Comparison of ENCODE assay signal across 2 cellular contexts in the genomic region with DNA sequence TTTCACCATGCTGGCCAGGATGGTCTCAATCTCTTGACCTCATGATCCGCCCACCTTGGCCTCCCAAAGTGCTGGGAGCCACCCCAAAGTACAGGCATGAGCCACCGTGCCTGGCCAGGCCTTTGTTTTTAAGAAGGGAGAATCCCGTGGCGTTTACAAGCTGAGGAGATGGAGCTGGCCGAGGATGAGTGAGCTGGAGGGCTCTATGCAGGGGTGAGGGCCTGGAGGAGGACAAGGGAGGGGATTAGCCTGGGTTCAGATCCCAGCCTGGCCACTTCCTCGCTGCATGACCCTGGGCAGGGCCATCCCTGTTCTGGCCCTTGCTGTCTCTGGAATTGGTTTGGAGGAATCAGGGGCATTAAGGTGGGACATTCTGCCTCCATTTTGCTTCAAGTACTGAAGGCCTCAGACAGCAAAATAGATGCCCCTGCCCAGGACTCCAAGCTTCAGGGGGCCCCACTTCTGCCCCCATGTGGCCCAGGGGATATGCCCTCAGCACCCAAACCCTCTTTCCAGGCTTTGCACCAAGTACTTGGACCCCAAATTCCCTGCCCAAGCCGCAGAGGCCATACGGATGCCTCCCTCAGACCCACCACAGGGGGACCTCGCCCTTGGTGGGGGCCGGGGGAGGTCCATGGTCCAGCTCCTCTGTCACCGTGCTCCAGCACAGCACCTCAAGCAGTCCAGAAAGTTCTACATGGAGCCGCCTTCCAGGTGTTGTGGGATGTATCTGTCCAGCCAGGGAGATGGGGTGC.
TF ChIP-seq lines count a peak whose summit lies in the region.

No MANE protein-coding gene starts in this region.

TF ChIP-seq in GM23338, 12 proteins besides CTCF, POLR2A, EP300 and RAD21:
- TF ChIP-seq, protein P1, sequence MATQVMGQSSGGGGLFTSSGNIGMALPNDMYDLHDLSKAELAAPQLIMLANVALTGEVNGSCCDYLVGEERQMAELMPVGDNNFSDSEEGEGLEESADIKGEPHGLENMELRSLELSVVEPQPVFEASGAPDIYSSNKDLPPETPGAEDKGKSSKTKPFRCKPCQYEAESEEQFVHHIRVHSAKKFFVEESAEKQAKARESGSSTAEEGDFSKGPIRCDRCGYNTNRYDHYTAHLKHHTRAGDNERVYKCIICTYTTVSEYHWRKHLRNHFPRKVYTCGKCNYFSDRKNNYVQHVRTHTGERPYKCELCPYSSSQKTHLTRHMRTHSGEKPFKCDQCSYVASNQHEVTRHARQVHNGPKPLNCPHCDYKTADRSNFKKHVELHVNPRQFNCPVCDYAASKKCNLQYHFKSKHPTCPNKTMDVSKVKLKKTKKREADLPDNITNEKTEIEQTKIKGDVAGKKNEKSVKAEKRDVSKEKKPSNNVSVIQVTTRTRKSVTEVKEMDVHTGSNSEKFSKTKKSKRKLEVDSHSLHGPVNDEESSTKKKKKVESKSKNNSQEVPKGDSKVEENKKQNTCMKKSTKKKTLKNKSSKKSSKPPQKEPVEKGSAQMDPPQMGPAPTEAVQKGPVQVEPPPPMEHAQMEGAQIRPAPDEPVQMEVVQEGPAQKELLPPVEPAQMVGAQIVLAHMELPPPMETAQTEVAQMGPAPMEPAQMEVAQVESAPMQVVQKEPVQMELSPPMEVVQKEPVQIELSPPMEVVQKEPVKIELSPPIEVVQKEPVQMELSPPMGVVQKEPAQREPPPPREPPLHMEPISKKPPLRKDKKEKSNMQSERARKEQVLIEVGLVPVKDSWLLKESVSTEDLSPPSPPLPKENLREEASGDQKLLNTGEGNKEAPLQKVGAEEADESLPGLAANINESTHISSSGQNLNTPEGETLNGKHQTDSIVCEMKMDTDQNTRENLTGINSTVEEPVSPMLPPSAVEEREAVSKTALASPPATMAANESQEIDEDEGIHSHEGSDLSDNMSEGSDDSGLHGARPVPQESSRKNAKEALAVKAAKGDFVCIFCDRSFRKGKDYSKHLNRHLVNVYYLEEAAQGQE (IDR thresholded peaks at IDR 0.05; ENCODE audit: unreplicated experiment): no peak
- TF ChIP-seq, protein P2, sequence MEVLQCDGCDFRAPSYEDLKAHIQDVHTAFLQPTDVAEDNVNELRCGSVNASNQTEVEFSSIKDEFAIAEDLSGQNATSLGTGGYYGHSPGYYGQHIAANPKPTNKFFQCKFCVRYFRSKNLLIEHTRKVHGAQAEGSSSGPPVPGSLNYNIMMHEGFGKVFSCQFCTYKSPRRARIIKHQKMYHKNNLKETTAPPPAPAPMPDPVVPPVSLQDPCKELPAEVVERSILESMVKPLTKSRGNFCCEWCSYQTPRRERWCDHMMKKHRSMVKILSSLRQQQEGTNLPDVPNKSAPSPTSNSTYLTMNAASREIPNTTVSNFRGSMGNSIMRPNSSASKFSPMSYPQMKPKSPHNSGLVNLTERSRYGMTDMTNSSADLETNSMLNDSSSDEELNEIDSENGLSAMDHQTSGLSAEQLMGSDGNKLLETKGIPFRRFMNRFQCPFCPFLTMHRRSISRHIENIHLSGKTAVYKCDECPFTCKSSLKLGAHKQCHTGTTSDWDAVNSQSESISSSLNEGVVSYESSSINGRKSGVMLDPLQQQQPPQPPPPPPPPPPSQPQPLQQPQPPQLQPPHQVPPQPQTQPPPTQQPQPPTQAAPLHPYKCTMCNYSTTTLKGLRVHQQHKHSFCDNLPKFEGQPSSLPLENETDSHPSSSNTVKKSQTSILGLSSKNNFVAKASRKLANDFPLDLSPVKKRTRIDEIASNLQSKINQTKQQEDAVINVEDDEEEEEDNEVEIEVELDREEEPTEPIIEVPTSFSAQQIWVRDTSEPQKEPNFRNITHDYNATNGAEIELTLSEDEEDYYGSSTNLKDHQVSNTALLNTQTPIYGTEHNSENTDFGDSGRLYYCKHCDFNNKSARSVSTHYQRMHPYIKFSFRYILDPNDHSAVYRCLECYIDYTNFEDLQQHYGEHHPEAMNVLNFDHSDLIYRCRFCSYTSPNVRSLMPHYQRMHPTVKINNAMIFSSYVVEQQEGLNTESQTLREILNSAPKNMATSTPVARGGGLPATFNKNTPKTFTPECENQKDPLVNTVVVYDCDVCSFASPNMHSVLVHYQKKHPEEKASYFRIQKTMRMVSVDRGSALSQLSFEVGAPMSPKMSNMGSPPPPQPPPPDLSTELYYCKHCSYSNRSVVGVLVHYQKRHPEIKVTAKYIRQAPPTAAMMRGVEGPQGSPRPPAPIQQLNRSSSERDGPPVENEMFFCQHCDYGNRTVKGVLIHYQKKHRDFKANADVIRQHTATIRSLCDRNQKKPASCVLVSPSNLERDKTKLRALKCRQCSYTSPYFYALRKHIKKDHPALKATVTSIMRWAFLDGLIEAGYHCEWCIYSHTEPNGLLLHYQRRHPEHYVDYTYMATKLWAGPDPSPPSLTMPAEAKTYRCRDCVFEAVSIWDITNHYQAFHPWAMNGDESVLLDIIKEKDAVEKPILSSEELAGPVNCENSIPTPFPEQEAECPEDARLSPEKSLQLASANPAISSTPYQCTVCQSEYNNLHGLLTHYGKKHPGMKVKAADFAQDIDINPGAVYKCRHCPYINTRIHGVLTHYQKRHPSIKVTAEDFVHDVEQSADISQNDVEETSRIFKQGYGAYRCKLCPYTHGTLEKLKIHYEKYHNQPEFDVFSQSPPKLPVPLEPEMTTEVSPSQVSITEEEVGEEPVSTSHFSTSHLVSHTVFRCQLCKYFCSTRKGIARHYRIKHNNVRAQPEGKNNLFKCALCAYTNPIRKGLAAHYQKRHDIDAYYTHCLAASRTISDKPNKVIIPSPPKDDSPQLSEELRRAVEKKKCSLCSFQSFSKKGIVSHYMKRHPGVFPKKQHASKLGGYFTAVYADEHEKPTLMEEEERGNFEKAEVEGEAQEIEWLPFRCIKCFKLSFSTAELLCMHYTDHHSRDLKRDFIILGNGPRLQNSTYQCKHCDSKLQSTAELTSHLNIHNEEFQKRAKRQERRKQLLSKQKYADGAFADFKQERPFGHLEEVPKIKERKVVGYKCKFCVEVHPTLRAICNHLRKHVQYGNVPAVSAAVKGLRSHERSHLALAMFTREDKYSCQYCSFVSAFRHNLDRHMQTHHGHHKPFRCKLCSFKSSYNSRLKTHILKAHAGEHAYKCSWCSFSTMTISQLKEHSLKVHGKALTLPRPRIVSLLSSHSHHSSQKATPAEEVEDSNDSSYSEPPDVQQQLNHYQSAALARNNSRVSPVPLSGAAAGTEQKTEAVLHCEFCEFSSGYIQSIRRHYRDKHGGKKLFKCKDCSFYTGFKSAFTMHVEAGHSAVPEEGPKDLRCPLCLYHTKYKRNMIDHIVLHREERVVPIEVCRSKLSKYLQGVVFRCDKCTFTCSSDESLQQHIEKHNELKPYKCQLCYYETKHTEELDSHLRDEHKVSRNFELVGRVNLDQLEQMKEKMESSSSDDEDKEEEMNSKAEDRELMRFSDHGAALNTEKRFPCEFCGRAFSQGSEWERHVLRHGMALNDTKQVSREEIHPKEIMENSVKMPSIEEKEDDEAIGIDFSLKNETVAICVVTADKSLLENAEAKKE (CRISPR knock-in tag; IDR thresholded peaks at IDR 0.05): no peak
- TF ChIP-seq, protein P3, sequence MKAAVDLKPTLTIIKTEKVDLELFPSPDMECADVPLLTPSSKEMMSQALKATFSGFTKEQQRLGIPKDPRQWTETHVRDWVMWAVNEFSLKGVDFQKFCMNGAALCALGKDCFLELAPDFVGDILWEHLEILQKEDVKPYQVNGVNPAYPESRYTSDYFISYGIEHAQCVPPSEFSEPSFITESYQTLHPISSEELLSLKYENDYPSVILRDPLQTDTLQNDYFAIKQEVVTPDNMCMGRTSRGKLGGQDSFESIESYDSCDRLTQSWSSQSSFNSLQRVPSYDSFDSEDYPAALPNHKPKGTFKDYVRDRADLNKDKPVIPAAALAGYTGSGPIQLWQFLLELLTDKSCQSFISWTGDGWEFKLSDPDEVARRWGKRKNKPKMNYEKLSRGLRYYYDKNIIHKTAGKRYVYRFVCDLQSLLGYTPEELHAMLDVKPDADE (IDR thresholded peaks at IDR 0.05): no peak
- TF ChIP-seq CREB1 (CRISPR knock-in tag; IDR thresholded peaks at IDR 0.05; ENCODE audit: low read depth): no peak

TF ChIP-seq in HepG2, 621 proteins besides CTCF, POLR2A, EP300 and RAD21 (continues in another document):
- TF ChIP-seq ZFP36 (IDR thresholded peaks at IDR 0.05; ENCODE audit: borderline replicate concordance, low read depth, low read length, partially characterized antibody) (no peak), ZNF326 (CRISPR knock-in tag; IDR thresholded peaks at IDR 0.05; ENCODE audit: borderline replicate concordance) (no peak), SMAD1 (CRISPR knock-in tag; IDR thresholded peaks at IDR 0.05; ENCODE audit: borderline replicate concordance, low read depth) (no peak), MTF2 (CRISPR knock-in tag; IDR thresholded peaks at IDR 0.05; ENCODE audit: borderline replicate concordance) (no peak), ZNF674 (CRISPR knock-in tag; IDR thresholded peaks at IDR 0.05; ENCODE audit: low read depth) (no peak), ZNF772 (CRISPR knock-in tag; IDR thresholded peaks at IDR 0.05) (no peak), ZNF781 (CRISPR knock-in tag; IDR thresholded peaks at IDR 0.05; ENCODE audit: borderline replicate concordance, not compliant biosample characterization) (no peak), ZSCAN25 (CRISPR knock-in tag; IDR thresholded peaks at IDR 0.05) (peak; percentile 77), ZFP37 (CRISPR knock-in tag; IDR thresholded peaks at IDR 0.05; ENCODE audit: borderline replicate concordance) (peak; percentile 47; the same call in 1 of the 2 replicates), YY1 (IDR thresholded peaks at IDR 0.05; ENCODE audit: insufficient read depth, insufficient replicate concordance, low read depth, low read length) (peak; percentile 15), SPEN (CRISPR knock-in tag; IDR thresholded peaks at IDR 0.05; ENCODE audit: low read depth) (no peak), BCL6 (CRISPR knock-in tag; IDR thresholded peaks at IDR 0.05) (no peak), FOXP1 (IDR thresholded peaks at IDR 0.05) (no peak), FOXP1 (CRISPR knock-in tag; IDR thresholded peaks at IDR 0.05) (no peak), TARDBP (CRISPR knock-in tag; IDR thresholded peaks at IDR 0.05) (0 out of 2 replicates have a peak, but pooled peaks have one; percentile 26), U2AF2 (IDR thresholded peaks at IDR 0.05; ENCODE audit: low read depth, low read length) (no peak), ZNF850 (CRISPR knock-in tag; conservative IDR thresholded peaks at IDR 0.05) (no peak), ZBTB20 (CRISPR knock-in tag; IDR thresholded peaks at IDR 0.05; ENCODE audit: borderline replicate concordance, low read depth) (no peak), ZNF354B (CRISPR knock-in tag; IDR thresholded peaks at IDR 0.05) (no peak), KLF11 (CRISPR knock-in tag; IDR thresholded peaks at IDR 0.05) (no peak), ATRX (CRISPR knock-in tag; IDR thresholded peaks at IDR 0.05; ENCODE audit: borderline replicate concordance) (no peak)
- TF ChIP-seq, protein P4, sequence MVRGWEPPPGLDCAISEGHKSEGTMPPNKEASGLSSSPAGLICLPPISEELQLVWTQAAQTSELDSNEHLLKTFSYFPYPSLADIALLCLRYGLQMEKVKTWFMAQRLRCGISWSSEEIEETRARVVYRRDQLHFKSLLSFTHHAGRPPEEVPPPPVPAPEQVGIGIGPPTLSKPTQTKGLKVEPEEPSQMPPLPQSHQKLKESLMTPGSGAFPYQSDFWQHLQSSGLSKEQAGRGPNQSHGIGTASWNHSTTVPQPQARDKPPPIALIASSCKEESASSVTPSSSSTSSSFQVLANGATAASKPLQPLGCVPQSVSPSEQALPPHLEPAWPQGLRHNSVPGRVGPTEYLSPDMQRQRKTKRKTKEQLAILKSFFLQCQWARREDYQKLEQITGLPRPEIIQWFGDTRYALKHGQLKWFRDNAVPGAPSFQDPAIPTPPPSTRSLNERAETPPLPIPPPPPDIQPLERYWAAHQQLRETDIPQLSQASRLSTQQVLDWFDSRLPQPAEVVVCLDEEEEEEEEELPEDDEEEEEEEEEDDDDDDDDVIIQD (CRISPR knock-in tag; IDR thresholded peaks at IDR 0.05; ENCODE audit: low read depth): no peak
- TF ChIP-seq, protein P5, sequence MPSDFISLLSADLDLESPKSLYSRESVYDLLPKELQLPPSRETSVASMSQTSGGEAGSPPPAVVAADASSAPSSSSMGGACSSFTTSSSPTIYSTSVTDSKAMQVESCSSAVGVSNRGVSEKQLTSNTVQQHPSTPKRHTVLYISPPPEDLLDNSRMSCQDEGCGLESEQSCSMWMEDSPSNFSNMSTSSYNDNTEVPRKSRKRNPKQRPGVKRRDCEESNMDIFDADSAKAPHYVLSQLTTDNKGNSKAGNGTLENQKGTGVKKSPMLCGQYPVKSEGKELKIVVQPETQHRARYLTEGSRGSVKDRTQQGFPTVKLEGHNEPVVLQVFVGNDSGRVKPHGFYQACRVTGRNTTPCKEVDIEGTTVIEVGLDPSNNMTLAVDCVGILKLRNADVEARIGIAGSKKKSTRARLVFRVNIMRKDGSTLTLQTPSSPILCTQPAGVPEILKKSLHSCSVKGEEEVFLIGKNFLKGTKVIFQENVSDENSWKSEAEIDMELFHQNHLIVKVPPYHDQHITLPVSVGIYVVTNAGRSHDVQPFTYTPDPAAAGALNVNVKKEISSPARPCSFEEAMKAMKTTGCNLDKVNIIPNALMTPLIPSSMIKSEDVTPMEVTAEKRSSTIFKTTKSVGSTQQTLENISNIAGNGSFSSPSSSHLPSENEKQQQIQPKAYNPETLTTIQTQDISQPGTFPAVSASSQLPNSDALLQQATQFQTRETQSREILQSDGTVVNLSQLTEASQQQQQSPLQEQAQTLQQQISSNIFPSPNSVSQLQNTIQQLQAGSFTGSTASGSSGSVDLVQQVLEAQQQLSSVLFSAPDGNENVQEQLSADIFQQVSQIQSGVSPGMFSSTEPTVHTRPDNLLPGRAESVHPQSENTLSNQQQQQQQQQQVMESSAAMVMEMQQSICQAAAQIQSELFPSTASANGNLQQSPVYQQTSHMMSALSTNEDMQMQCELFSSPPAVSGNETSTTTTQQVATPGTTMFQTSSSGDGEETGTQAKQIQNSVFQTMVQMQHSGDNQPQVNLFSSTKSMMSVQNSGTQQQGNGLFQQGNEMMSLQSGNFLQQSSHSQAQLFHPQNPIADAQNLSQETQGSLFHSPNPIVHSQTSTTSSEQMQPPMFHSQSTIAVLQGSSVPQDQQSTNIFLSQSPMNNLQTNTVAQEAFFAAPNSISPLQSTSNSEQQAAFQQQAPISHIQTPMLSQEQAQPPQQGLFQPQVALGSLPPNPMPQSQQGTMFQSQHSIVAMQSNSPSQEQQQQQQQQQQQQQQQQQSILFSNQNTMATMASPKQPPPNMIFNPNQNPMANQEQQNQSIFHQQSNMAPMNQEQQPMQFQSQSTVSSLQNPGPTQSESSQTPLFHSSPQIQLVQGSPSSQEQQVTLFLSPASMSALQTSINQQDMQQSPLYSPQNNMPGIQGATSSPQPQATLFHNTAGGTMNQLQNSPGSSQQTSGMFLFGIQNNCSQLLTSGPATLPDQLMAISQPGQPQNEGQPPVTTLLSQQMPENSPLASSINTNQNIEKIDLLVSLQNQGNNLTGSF (CRISPR knock-in tag; IDR thresholded peaks at IDR 0.05): no peak
- TF ChIP-seq, protein P6, sequence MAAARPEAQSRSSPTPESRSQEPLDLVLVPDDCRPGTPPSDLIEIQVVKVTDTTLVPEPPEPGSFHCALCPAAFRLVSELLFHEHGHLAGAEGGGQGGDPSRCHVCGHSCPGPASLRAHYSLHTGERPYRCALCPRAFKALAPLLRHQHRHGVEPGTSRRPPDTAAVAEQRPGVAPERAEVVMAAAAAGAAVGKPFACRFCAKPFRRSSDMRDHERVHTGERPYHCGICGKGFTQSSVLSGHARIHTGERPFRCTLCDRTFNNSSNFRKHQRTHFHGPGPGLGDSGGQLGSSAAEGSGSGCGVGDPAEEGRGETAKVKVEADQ (CRISPR knock-in tag; IDR thresholded peaks at IDR 0.05; ENCODE audit: borderline replicate concordance): no peak
- TF ChIP-seq, protein P7, sequence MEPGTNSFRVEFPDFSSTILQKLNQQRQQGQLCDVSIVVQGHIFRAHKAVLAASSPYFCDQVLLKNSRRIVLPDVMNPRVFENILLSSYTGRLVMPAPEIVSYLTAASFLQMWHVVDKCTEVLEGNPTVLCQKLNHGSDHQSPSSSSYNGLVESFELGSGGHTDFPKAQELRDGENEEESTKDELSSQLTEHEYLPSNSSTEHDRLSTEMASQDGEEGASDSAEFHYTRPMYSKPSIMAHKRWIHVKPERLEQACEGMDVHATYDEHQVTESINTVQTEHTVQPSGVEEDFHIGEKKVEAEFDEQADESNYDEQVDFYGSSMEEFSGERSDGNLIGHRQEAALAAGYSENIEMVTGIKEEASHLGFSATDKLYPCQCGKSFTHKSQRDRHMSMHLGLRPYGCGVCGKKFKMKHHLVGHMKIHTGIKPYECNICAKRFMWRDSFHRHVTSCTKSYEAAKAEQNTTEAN (CRISPR knock-in tag; conservative IDR thresholded peaks at IDR 0.05): no peak
